ENCODE assay signal across 23 cellular contexts in the genomic region with DNA sequence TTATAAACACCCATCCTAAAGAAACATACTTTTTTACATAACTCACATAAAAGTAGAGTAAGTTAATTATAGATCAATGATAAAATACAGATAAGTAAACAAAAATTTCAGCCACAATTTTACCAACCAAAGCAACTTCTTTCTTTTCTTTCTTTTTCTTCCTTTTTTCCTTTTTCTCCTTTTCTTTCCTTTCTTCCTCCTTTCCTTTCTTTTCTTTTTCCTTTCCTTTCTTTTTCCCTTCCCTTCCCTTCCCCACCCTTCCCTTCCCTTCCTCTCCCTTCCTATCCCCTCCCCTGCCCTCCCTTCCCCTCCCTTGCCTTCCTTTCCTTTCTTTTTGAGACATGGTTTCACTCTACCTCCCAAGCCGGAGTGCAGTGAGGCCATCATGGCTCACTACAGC. TPM values are rescaled to one million over a fixed set of nuclear protein-coding genes. Genes with fewer than 3 reads are reported as not detected.
DNase-seq lines count a peak whose midpoint lies in the region; ATAC-seq and TF ChIP-seq lines count a peak whose summit lies in the region.
"Had no signal": no experiment of that assay in that cellular context is flagged by ENCODE, and none has a peak within 500 bp of the region (broad histone marks: within the 10 kb centered on the region; RNA-seq: fewer than 3 reads in every experiment).

No MANE protein-coding gene starts in this region.

- H3K9me3 ChIP-seq in CD8-positive, alpha-beta T cell (ENCODE audit: low read length), result no peaks in the 10 kb centered on the region
- no peaks in the 10 kb centered on the region for H3K9me3 ChIP-seq in HEK293 (ENCODE audit: control insufficient read depth, insufficient read depth, low read depth, low read length)
- H3K9me3 ChIP-seq: A549; BE2C; BLaER1 treated with 17β-estradiol and CSF1 and Interleukin-3, amounts not matched to agents 10 nM and 100 nM had no signal

- TF ChIP-seq CTCF in CD8-positive, alpha-beta T cell (IDR thresholded peaks at IDR 0.05), result peak; percentile 15
- no peak for TF ChIP-seq CTCF in HEK293 (tag by site-specific recombination; IDR thresholded peaks at IDR 0.05)
- TF ChIP-seq CTCF in neural crest cell (conservative IDR thresholded peaks at IDR 0.05), result no peak

- DNase-seq in CD8-positive, alpha-beta T cell, result no peak
- DNase-seq in neural crest cell (ENCODE audit: low read depth, low spot score), result no peak
- no peak for DNase-seq in stimulated activated CD4-positive, alpha-beta T cell treated with anti-CD3 and anti-CD28 coated beads, Interleukin-2, amount 100 ng/mL, for 24 hours
- DNase-seq in activated CD4-positive, alpha-beta T cell treated with anti-CD3 and anti-CD28 coated beads, Interleukin-2, amount 10 ng/mL, durations not matched to agents 7 days and 5 days, result no peak
- DNase-seq in activated CD8-positive, alpha-beta T cell treated with anti-CD3 and anti-CD28 coated beads, Interleukin-2, amount 10 ng/mL, durations not matched to agents 7 days and 5 days, result no peak
- DNase-seq: 8988T; ACHN; AML-193; BE2C; Calu3; CD4-positive, alpha-beta T cell; COR-L47; DMS153; DND-41; GOT3; H7; HCEC 1CT had no signal

- H3K36me3 ChIP-seq in CD8-positive, alpha-beta T cell (ENCODE audit: insufficient read depth, low read length), result no peaks in the 10 kb centered on the region
- no peaks in the 10 kb centered on the region for H3K36me3 ChIP-seq in HEK293 (ENCODE audit: control insufficient read depth in 2 of 2, insufficient read depth in 1 of 2, low read length in 2 of 2)
- H3K36me3 ChIP-seq: BE2C; BLaER1 treated with 17β-estradiol and CSF1 and Interleukin-3, amounts not matched to agents 10 nM and 100 nM had no signal

- H3K27ac ChIP-seq in CD8-positive, alpha-beta T cell (ENCODE audit: low read depth, low read length), result no peak overlapping the region
- no peak overlapping the region for H3K27ac ChIP-seq in HEK293 (ENCODE audit: extremely low read depth, low read depth, low read length)
- H3K27ac ChIP-seq: A549; BLaER1 treated with 17β-estradiol and CSF1 and Interleukin-3, amounts not matched to agents 10 nM and 100 nM had no signal

- no peaks in the 10 kb centered on the region for H3K27me3 ChIP-seq in CD8-positive, alpha-beta T cell (ENCODE audit: insufficient read depth, low read length)
- H3K27me3 ChIP-seq: BE2C; BLaER1 treated with 17β-estradiol and CSF1 and Interleukin-3, amounts not matched to agents 10 nM and 100 nM had no signal

- no peaks in the 10 kb centered on the region for H3K27me3 Mint-ChIP-seq in CD8-positive, alpha-beta T cell (ENCODE audit: low read depth)
- H3K27me3 Mint-ChIP-seq in dendritic cell treated with granulocyte-macrophage colony-stimulating factor and Interleukin-4, amounts not matched to agents 40 ng/mL and 50 ng/mL, for 4 days, result no peaks in the 10 kb centered on the region
- no peaks in the 10 kb centered on the region for H3K27me3 Mint-ChIP-seq in neural crest cell (ENCODE audit: low read depth)
- peaks cover 5% of the 10 kb centered on the region for H3K27me3 Mint-ChIP-seq in activated CD4-positive, alpha-beta T cell treated with anti-CD3 and anti-CD28 coated beads, Interleukin-2, amount 10 ng/mL, durations not matched to agents 7 days and 5 days
- H3K27me3 Mint-ChIP-seq in activated CD8-positive, alpha-beta T cell treated with anti-CD3 and anti-CD28 coated beads, Interleukin-2, amount 10 ng/mL, durations not matched to agents 7 days and 5 days (ENCODE audit: low read depth), result peaks cover 5% of the 10 kb centered on the region

- POLR2A ChIA-PET in CD8-positive, alpha-beta T cell (lab: Charles Lee), result no interaction called here
- POLR2A ChIA-PET in HEK293 (lab: Yijun Ruan, JAX), result no interaction called here
- POLR2A ChIA-PET in activated CD4-positive, alpha-beta T cell treated with anti-CD3 and anti-CD28 coated beads, Interleukin-2, amount 10 ng/mL, durations not matched to agents 7 days and 5 days (lab: Charles Lee), result no interaction called here
- POLR2A ChIA-PET in activated CD8-positive, alpha-beta T cell treated with anti-CD3 and anti-CD28 coated beads, Interleukin-2, amount 10 ng/mL, durations not matched to agents 7 days and 5 days (lab: Charles Lee), result no interaction called here

- no peak overlapping the region for H3K27ac Mint-ChIP-seq in CD8-positive, alpha-beta T cell
- peak overlapping the region; percentile 58 for H3K27ac Mint-ChIP-seq in dendritic cell treated with granulocyte-macrophage colony-stimulating factor and Interleukin-4, amounts not matched to agents 40 ng/mL and 50 ng/mL, for 4 days
- H3K27ac Mint-ChIP-seq in neural crest cell (ENCODE audit: unreplicated experiment), result peak overlapping the region; percentile 75
- no peak overlapping the region for H3K27ac Mint-ChIP-seq in activated CD4-positive, alpha-beta T cell treated with anti-CD3 and anti-CD28 coated beads, Interleukin-2, amount 10 ng/mL, durations not matched to agents 7 days and 5 days
- no peak overlapping the region for H3K27ac Mint-ChIP-seq in activated CD8-positive, alpha-beta T cell treated with anti-CD3 and anti-CD28 coated beads, Interleukin-2, amount 10 ng/mL, durations not matched to agents 7 days and 5 days
- H3K27ac Mint-ChIP-seq: CD4-positive, alpha-beta T cell had no signal

- H3K4me1 Mint-ChIP-seq in CD8-positive, alpha-beta T cell (ENCODE audit: low read depth), result no peaks in the 10 kb centered on the region
- H3K4me1 Mint-ChIP-seq in dendritic cell treated with granulocyte-macrophage colony-stimulating factor and Interleukin-4, amounts not matched to agents 40 ng/mL and 50 ng/mL, for 4 days (ENCODE audit: low read depth), result peaks cover 18% of the 10 kb centered on the region
- H3K4me1 Mint-ChIP-seq in neural crest cell, result peaks cover 3% of the 10 kb centered on the region
- no peaks in the 10 kb centered on the region for H3K4me1 Mint-ChIP-seq in activated CD4-positive, alpha-beta T cell treated with anti-CD3 and anti-CD28 coated beads, Interleukin-2, amount 10 ng/mL, durations not matched to agents 7 days and 5 days
- no peaks in the 10 kb centered on the region for H3K4me1 Mint-ChIP-seq in activated CD8-positive, alpha-beta T cell treated with anti-CD3 and anti-CD28 coated beads, Interleukin-2, amount 10 ng/mL, durations not matched to agents 7 days and 5 days (ENCODE audit: low read depth)

- intact Hi-C loops in CD8-positive, alpha-beta T cell (cut with DNase I, micrococcal nuclease), result no loop called here
- intact Hi-C loops in dendritic cell treated with granulocyte-macrophage colony-stimulating factor and Interleukin-4, amounts not matched to agents 40 ng/mL and 50 ng/mL, for 4 days (cut with micrococcal nuclease), result no loop called here

- H3K9me3 Mint-ChIP-seq in CD8-positive, alpha-beta T cell, result no peaks in the 10 kb centered on the region
- H3K9me3 Mint-ChIP-seq in dendritic cell treated with granulocyte-macrophage colony-stimulating factor and Interleukin-4, amounts not matched to agents 40 ng/mL and 50 ng/mL, for 4 days, result no peaks in the 10 kb centered on the region
- H3K9me3 Mint-ChIP-seq in neural crest cell, result no peaks in the 10 kb centered on the region
- H3K9me3 Mint-ChIP-seq in activated CD4-positive, alpha-beta T cell treated with anti-CD3 and anti-CD28 coated beads, Interleukin-2, amount 10 ng/mL, durations not matched to agents 7 days and 5 days, result no peaks in the 10 kb centered on the region
- no peaks in the 10 kb centered on the region for H3K9me3 Mint-ChIP-seq in activated CD8-positive, alpha-beta T cell treated with anti-CD3 and anti-CD28 coated beads, Interleukin-2, amount 10 ng/mL, durations not matched to agents 7 days and 5 days (ENCODE audit: insufficient read depth)
- H3K9me3 Mint-ChIP-seq: CD4-positive, alpha-beta T cell had no signal

- no peaks in the 10 kb centered on the region for H3K36me3 Mint-ChIP-seq in CD8-positive, alpha-beta T cell
- H3K36me3 Mint-ChIP-seq in dendritic cell treated with granulocyte-macrophage colony-stimulating factor and Interleukin-4, amounts not matched to agents 40 ng/mL and 50 ng/mL, for 4 days (ENCODE audit: low read depth), result no peaks in the 10 kb centered on the region
- no peaks in the 10 kb centered on the region for H3K36me3 Mint-ChIP-seq in neural crest cell (ENCODE audit: low read depth)
- H3K36me3 Mint-ChIP-seq in activated CD4-positive, alpha-beta T cell treated with anti-CD3 and anti-CD28 coated beads, Interleukin-2, amount 10 ng/mL, durations not matched to agents 7 days and 5 days (ENCODE audit: low read depth), result no peaks in the 10 kb centered on the region
- no peaks in the 10 kb centered on the region for H3K36me3 Mint-ChIP-seq in activated CD8-positive, alpha-beta T cell treated with anti-CD3 and anti-CD28 coated beads, Interleukin-2, amount 10 ng/mL, durations not matched to agents 7 days and 5 days (ENCODE audit: low read depth)
- H3K36me3 Mint-ChIP-seq: CD14-positive monocyte had no signal

- no peak overlapping the region for H3K4me3 Mint-ChIP-seq in CD8-positive, alpha-beta T cell
- no peak overlapping the region for H3K4me3 Mint-ChIP-seq in dendritic cell treated with granulocyte-macrophage colony-stimulating factor and Interleukin-4, amounts not matched to agents 40 ng/mL and 50 ng/mL, for 4 days
- no peak overlapping the region for H3K4me3 Mint-ChIP-seq in neural crest cell
- no peak overlapping the region for H3K4me3 Mint-ChIP-seq in activated CD4-positive, alpha-beta T cell treated with anti-CD3 and anti-CD28 coated beads, Interleukin-2, amount 10 ng/mL, durations not matched to agents 7 days and 5 days
- no peak overlapping the region for H3K4me3 Mint-ChIP-seq in activated CD8-positive, alpha-beta T cell treated with anti-CD3 and anti-CD28 coated beads, Interleukin-2, amount 10 ng/mL, durations not matched to agents 7 days and 5 days
- H3K4me3 Mint-ChIP-seq: CD14-positive monocyte; CD4-positive, alpha-beta T cell had no signal

- CTCF ChIA-PET in CD8-positive, alpha-beta T cell (lab: Charles Lee), result no interaction called here
- CTCF ChIA-PET in HEK293 (lab: Yijun Ruan, JAX), result interaction anchor here (0.6 kb wide), 1 partner anchor 413 kb away, joined by 7 read pairs; no protein-coding TSS in a partner anchor
- CTCF ChIA-PET in activated CD4-positive, alpha-beta T cell treated with anti-CD3 and anti-CD28 coated beads, Interleukin-2, amount 10 ng/mL, durations not matched to agents 7 days and 5 days (lab: Charles Lee), result interaction anchor here (0.6 kb wide), 1 partner anchor 84 kb away, joined by 8 read pairs; no protein-coding TSS in a partner anchor
- CTCF ChIA-PET in activated CD8-positive, alpha-beta T cell treated with anti-CD3 and anti-CD28 coated beads, Interleukin-2, amount 10 ng/mL, durations not matched to agents 7 days and 5 days (lab: Charles Lee), result interaction anchor here (1.4 kb wide), 1 partner anchor 23 kb away, joined by 8 read pairs; no protein-coding TSS in a partner anchor

- no peak for ATAC-seq in CD8-positive, alpha-beta T cell
- no peak for ATAC-seq in HG02884 (IDR thresholded peaks at IDR 0.05; ENCODE audit: unreplicated experiment)
- no peak for ATAC-seq in activated CD8-positive, alpha-beta T cell treated with anti-CD3 and anti-CD28 coated beads, Interleukin-2, amount 10 ng/mL, durations not matched to agents 7 days and 5 days
- ATAC-seq: A549 had no signal

- no peaks in the 10 kb centered on the region for H3K4me1 ChIP-seq in CD8-positive, alpha-beta T cell (ENCODE audit: insufficient read depth, low read length)
- no peaks in the 10 kb centered on the region for H3K4me1 ChIP-seq in HEK293 (ENCODE audit: control insufficient read depth, insufficient read depth, low read length)
- H3K4me1 ChIP-seq: A549 had no signal

- no peak overlapping the region for H3K4me3 ChIP-seq in CD8-positive, alpha-beta T cell (ENCODE audit: low read depth, low read length)
- no peak overlapping the region for H3K4me3 ChIP-seq in HEK293 (ENCODE audit: low read depth, low read length)
- H3K4me3 ChIP-seq: A549; BLaER1 treated with 17β-estradiol and CSF1 and Interleukin-3, amounts not matched to agents 10 nM and 100 nM had no signal

RNA-seq across cellular contexts. Expression of a gene that starts 56.5 kb away (rescaled TPM):
- not detected for total RNA-seq in CD8-positive, alpha-beta T cell
- 1.9 and 3.1 TPM in 2 replicates for total RNA-seq in neural crest cell
- total RNA-seq in activated CD4-positive, alpha-beta T cell treated with anti-CD3 and anti-CD28 coated beads, Interleukin-2, amount 10 ng/mL, durations not matched to agents 7 days and 5 days, result 1 to 10 TPM; 1.2 to 2.0 TPM
- under 1 TPM; 0.68 to 0.97 TPM for total RNA-seq in activated CD8-positive, alpha-beta T cell treated with anti-CD3 and anti-CD28 coated beads, Interleukin-2, amount 10 ng/mL, durations not matched to agents 7 days and 5 days
- total RNA-seq: CD4-positive, alpha-beta T cell had no signal

Comparison
In these comparisons a context has a peak if more than half of its experiments do, and no peak if none do; other contexts are left out.
1. H3K27ac Mint-ChIP-seq: peak in dendritic cell treated with granulocyte-macrophage colony-stimulating factor and Interleukin-4, amounts not matched to agents 40 ng/mL and 50 ng/mL, for 4 days (single experiment) and neural crest cell (single experiment); none in CD8-positive, alpha-beta T cell (single experiment), activated CD4-positive, alpha-beta T cell treated with anti-CD3 and anti-CD28 coated beads, Interleukin-2, amount 10 ng/mL, durations not matched to agents 7 days and 5 days (single experiment) and activated CD8-positive, alpha-beta T cell treated with anti-CD3 and anti-CD28 coated beads, Interleukin-2, amount 10 ng/mL, durations not matched to agents 7 days and 5 days (single experiment).